1 cellular context compared by ENCODE assay signal in the genomic region with DNA sequence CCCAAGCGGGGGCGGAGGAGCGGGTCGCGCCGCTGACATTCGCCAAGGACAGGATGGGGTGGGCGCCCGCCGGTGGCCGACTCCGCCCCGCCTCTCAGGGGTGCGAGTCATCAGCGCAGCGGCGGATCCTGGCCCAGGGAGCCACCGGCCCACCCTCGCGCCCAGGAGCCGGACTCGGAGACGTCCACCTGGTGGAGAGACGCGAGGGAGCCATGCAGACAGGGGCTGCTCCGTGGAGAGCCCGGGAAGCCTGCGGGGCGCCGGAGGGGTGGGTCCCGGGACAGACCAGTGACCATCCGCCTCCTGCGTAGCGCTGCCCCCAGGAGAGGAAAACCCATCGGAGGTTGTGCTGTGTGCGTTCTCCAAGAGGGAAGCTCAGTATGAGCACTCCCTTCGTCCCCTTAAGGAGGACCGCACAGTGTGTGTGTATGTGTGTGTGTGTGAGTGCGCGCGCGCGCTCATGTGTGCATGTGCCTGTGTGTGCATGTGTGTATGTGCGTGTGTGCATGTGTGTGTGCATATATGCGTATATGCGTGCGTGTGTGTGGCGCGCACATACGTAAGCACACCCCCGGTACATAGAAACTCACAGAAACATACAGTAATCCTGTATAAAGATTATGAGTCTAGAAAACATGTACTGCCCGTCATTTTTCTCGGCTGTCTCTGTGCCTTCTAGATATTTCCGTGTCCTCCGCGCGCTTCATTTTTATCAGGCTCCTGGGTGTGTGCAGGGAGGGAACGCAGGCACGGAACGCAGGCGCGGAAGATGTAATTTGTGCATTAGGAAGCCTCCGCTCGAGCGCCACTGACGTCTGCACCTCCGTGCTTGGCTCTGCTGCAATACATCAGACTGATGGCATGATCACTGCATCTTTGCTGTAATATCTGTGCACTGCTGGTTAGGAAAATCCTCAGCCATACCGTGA.
A peak's percentile ranks its signal among the peaks of the same experiment; 100 is the strongest.
TF ChIP-seq lines count a peak whose summit lies in the region.

No MANE protein-coding gene starts in this region.

TF ChIP-seq in IMR-90, 13 proteins besides CTCF, POLR2A, EP300 and RAD21 (continued from another document):
- TF ChIP-seq, protein P1, sequence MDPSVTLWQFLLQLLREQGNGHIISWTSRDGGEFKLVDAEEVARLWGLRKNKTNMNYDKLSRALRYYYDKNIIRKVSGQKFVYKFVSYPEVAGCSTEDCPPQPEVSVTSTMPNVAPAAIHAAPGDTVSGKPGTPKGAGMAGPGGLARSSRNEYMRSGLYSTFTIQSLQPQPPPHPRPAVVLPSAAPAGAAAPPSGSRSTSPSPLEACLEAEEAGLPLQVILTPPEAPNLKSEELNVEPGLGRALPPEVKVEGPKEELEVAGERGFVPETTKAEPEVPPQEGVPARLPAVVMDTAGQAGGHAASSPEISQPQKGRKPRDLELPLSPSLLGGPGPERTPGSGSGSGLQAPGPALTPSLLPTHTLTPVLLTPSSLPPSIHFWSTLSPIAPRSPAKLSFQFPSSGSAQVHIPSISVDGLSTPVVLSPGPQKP (IDR thresholded peaks at IDR 0.05; ENCODE audit: borderline replicate concordance, low read depth, low read length): no peak
- TF ChIP-seq SMC3 (IDR thresholded peaks at IDR 0.05; ENCODE audit: low read depth, low read length) (0 out of 2 replicates have a peak, but pooled peaks have one; percentile 14), CEBPB (IDR thresholded peaks at IDR 0.05; ENCODE audit: low read depth, low read length) (peak; percentile 73), MXI1 (IDR thresholded peaks at IDR 0.05; ENCODE audit: borderline replicate concordance, low read depth, low read length) (no peak; the same call in 1 of the 2 replicates), BHLHE40 (IDR thresholded peaks at IDR 0.05; ENCODE audit: low read depth, low read length) (no peak), NFE2L2 (IDR thresholded peaks at IDR 0.05; ENCODE audit: low read depth, low read length) (no peak), FOS (IDR thresholded peaks at IDR 0.05; ENCODE audit: low read depth, low read length) (0 out of 2 replicates have a peak, but pooled peaks have one; percentile 14), RCOR1 (IDR thresholded peaks at IDR 0.05; ENCODE audit: insufficient replicate concordance, low read length) (no peak), CHD1 (IDR thresholded peaks at IDR 0.05; ENCODE audit: low read depth, low read length) (0 out of 2 replicates have a peak, but pooled peaks have one; percentile 52)
